In genomic region chr7:132461043-132461592, GRCh38 we compare ENCODE assay signal across 18 cellular contexts.
A peak's percentile ranks its signal among the peaks of the same experiment; 100 is the strongest.
DNase-seq lines count a peak whose midpoint lies in the region; ATAC-seq lines count a peak whose summit lies in the region.
"Had no signal": no experiment of that assay in that cellular context is flagged by ENCODE, and none has a peak within 500 bp of the region (broad histone marks: within the 10 kb centered on the region; RNA-seq: fewer than 3 reads in every experiment).

No MANE protein-coding gene starts in this region.

- H3K36me3 Mint-ChIP-seq in activated T-cell treated with anti-CD3 and anti-CD28 coated beads, Interleukin-2, amount 50 U/mL, for 4 hours (ENCODE audit: insufficient read depth): no peaks in the 10 kb centered on the region
- peaks cover 5% of the 10 kb centered on the region for H3K36me3 Mint-ChIP-seq in T-helper 1 cell treated with Interleukin-12 subunit alpha and Interleukin-12 subunit beta and Interleukin-4 antibody, amounts not matched to agents 30 μg/mL and 1 μg/mL, for 36 hours (ENCODE audit: low read depth)
- no peaks in the 10 kb centered on the region for H3K36me3 Mint-ChIP-seq in activated naive CD8-positive, alpha-beta T cell treated with anti-CD3 and anti-CD28 coated beads, Interleukin-2, amount 50 U/mL, for 24 hours (ENCODE audit: low read depth)

- DNase-seq in activated T-cell treated with anti-CD3 and anti-CD28 coated beads, Interleukin-2, amount 50 U/mL, for 4 hours: no peak
- no peak for DNase-seq in activated T-cell treated with anti-CD3 and anti-CD28 coated beads, Interleukin-2, amount 50 U/mL, for 1 hour
- DNase-seq in activated naive CD8-positive, alpha-beta T cell treated with anti-CD3 and anti-CD28 coated beads, Interleukin-2, amount 50 U/mL, for 24 hours: no peak
- no peak for DNase-seq in stimulated activated naive CD8-positive, alpha-beta T cell treated with anti-CD3 and anti-CD28 coated beads, Interleukin-15, Interleukin-2, amounts not matched to agents 100 U/mL and 50 U/mL, for 24 hours
- DNase-seq in NCI-H510A (lab: John Stamatoyannopoulos, UW) (no peak), NCI-H1930 (lab: John Stamatoyannopoulos, UW) (no peak), NOMO-1 treated with dmso at 0.1 percent for 144 hours (lab: John Stamatoyannopoulos, UW; ENCODE audit: unreplicated experiment) (no peak)
- DNase-seq: body of pancreas, cortex of kidney, DMS153, mesendoderm, NCI-H1694, NCI-H748 treated with DMSO at 0.1 percent for 48 hours, PC-3, right lobe of liver, SIG-M5 had no signal

- H3K27ac Mint-ChIP-seq in T-helper 1 cell treated with Interleukin-12 subunit alpha and Interleukin-12 subunit beta and Interleukin-4 antibody, amounts not matched to agents 30 μg/mL and 1 μg/mL, for 36 hours: peak overlapping the region; percentile 71
- H3K27ac Mint-ChIP-seq in activated naive CD8-positive, alpha-beta T cell treated with anti-CD3 and anti-CD28 coated beads, Interleukin-2, amount 50 U/mL, for 24 hours: peak overlapping the region; percentile 74

- H3K27me3 Mint-ChIP-seq in activated T-cell treated with anti-CD3 and anti-CD28 coated beads, Interleukin-2, amount 50 U/mL, for 4 hours (ENCODE audit: low read depth): no peaks in the 10 kb centered on the region
- H3K27me3 Mint-ChIP-seq in T-helper 1 cell treated with Interleukin-12 subunit alpha and Interleukin-12 subunit beta and Interleukin-4 antibody, amounts not matched to agents 30 μg/mL and 1 μg/mL, for 36 hours (ENCODE audit: low read depth): peaks cover 53% of the 10 kb centered on the region
- H3K27me3 Mint-ChIP-seq in activated naive CD8-positive, alpha-beta T cell treated with anti-CD3 and anti-CD28 coated beads, Interleukin-2, amount 50 U/mL, for 24 hours: no peaks in the 10 kb centered on the region

- peak overlapping the region; percentile 3 for H3K4me3 Mint-ChIP-seq in activated T-cell treated with anti-CD3 and anti-CD28 coated beads, Interleukin-2, amount 50 U/mL, for 4 hours
- peak overlapping the region; percentile 63 for H3K4me3 Mint-ChIP-seq in T-helper 1 cell treated with Interleukin-12 subunit alpha and Interleukin-12 subunit beta and Interleukin-4 antibody, amounts not matched to agents 30 μg/mL and 1 μg/mL, for 36 hours
- peak overlapping the region; percentile 13 for H3K4me3 Mint-ChIP-seq in activated naive CD8-positive, alpha-beta T cell treated with anti-CD3 and anti-CD28 coated beads, Interleukin-2, amount 50 U/mL, for 24 hours
- H3K4me3 Mint-ChIP-seq: nephron had no signal

- H3K9me3 Mint-ChIP-seq in activated T-cell treated with anti-CD3 and anti-CD28 coated beads, Interleukin-2, amount 50 U/mL, for 4 hours: no peaks in the 10 kb centered on the region
- no peaks in the 10 kb centered on the region for H3K9me3 Mint-ChIP-seq in T-helper 1 cell treated with Interleukin-12 subunit alpha and Interleukin-12 subunit beta and Interleukin-4 antibody, amounts not matched to agents 30 μg/mL and 1 μg/mL, for 36 hours
- no peaks in the 10 kb centered on the region for H3K9me3 Mint-ChIP-seq in activated naive CD8-positive, alpha-beta T cell treated with anti-CD3 and anti-CD28 coated beads, Interleukin-2, amount 50 U/mL, for 24 hours
- H3K9me3 Mint-ChIP-seq: nephron had no signal

- peak in 1 of 2 donors; percentile 62 for ATAC-seq in activated T-cell treated with anti-CD3 and anti-CD28 coated beads, Interleukin-2, amount 50 U/mL, for 4 hours
- ATAC-seq in activated naive CD8-positive, alpha-beta T cell treated with anti-CD3 and anti-CD28 coated beads, Interleukin-2, amount 50 U/mL, for 24 hours: peak; percentile 56
- peak; percentile 60 for ATAC-seq in stimulated activated naive CD8-positive, alpha-beta T cell treated with anti-CD3 and anti-CD28 coated beads, Interleukin-15, Interleukin-2, amounts not matched to agents 100 U/mL and 50 U/mL, for 24 hours
- ATAC-seq: body of pancreas, PC-3, right lobe of liver had no signal

- peaks cover 30% of the 10 kb centered on the region for H3K4me1 Mint-ChIP-seq in activated T-cell treated with anti-CD3 and anti-CD28 coated beads, Interleukin-2, amount 50 U/mL, for 4 hours (ENCODE audit: low read depth)
- H3K4me1 Mint-ChIP-seq in T-helper 1 cell treated with Interleukin-12 subunit alpha and Interleukin-12 subunit beta and Interleukin-4 antibody, amounts not matched to agents 30 μg/mL and 1 μg/mL, for 36 hours (ENCODE audit: low read depth): peaks cover 36% of the 10 kb centered on the region
- peaks cover 28% of the 10 kb centered on the region for H3K4me1 Mint-ChIP-seq in activated naive CD8-positive, alpha-beta T cell treated with anti-CD3 and anti-CD28 coated beads, Interleukin-2, amount 50 U/mL, for 24 hours

Comparison
In these comparisons a context has a peak if more than half of its experiments do, and no peak if none do; other contexts are left out.
1. H3K4me3 Mint-ChIP-seq: peak in every context shown above with its lines; median percentile 63 in T-helper 1 cell treated with Interleukin-12 subunit alpha and Interleukin-12 subunit beta and Interleukin-4 antibody, amounts not matched to agents 30 μg/mL and 1 μg/mL, for 36 hours; 13 in activated naive CD8-positive, alpha-beta T cell treated with anti-CD3 and anti-CD28 coated beads, Interleukin-2, amount 50 U/mL, for 24 hours; 3 in activated T-cell treated with anti-CD3 and anti-CD28 coated beads, Interleukin-2, amount 50 U/mL, for 4 hours.